8 cellular contexts compared by ENCODE assay signal in genomic region chr16:70703041-70703834, GRCh38. TPM values are rescaled to one million over a fixed set of nuclear protein-coding genes. Genes with fewer than 3 reads are reported as not detected.
DNase-seq lines count a peak whose midpoint lies in the region; ATAC-seq and TF ChIP-seq lines count a peak whose summit lies in the region.

No MANE protein-coding gene starts in this region.

- 41% methylated on average over 11 of the region's 16 CpGs for WGBS in mammary epithelial cell (ENCODE audit: low coverage, missing lambda C conversion rate)
- WGBS in mesodermal cell (ENCODE audit: insufficient coverage in 2 of 2), 2 experiments = 59 to 63% methylated on average over 13 to 16 of the region's 16 CpGs

- no peak for TF ChIP-seq POLR2A in breast epithelium (IDR thresholded peaks at IDR 0.05)

- H3K4me2 ChIP-seq in mammary epithelial cell (ENCODE audit: insufficient read depth, low read depth, low read length) = no peak overlapping the region

- H4K20me1 ChIP-seq in mammary epithelial cell (ENCODE audit: insufficient read depth, low read length) = no peaks in the 10 kb centered on the region

- no peaks in the 10 kb centered on the region for H3K36me3 ChIP-seq in breast epithelium
- H3K36me3 ChIP-seq in mammary epithelial cell (ENCODE audit: insufficient read depth, low read length) = no peaks in the 10 kb centered on the region
- H3K36me3 ChIP-seq in colonic mucosa = no peaks in the 10 kb centered on the region
- peaks cover 12% of the 10 kb centered on the region for H3K36me3 ChIP-seq in mesodermal cell (ENCODE audit: control insufficient read depth, insufficient read depth, low read length)

- in situ Hi-C loops in mammary epithelial cell (cut with MboI; ENCODE audit: low sequenced_read_pairs in 2 of 2) = no loop called here

- intact Hi-C loops in breast epithelium (cut with DNase I; ENCODE audit: low total_unique reads) = no loop called here
- intact Hi-C loops in mammary epithelial cell (cut with micrococcal nuclease) = no loop called here
- intact Hi-C loops in colonic mucosa (cut with DNase I) = no loop called here
- intact Hi-C loops in activated CD8-positive, alpha-beta T cell treated with anti-CD3 and anti-CD28 coated beads for 36 hours (cut with micrococcal nuclease) = no loop called here

- H3K4me1 ChIP-seq in breast epithelium (peaks cover 27 to 56% of the 10 kb centered on the region in 2 donors), mammary epithelial cell (ENCODE audit: insufficient read depth, low read length) (peaks cover 77% of the 10 kb centered on the region), colonic mucosa (no peaks in the 10 kb centered on the region), mesodermal cell (ENCODE audit: control insufficient read depth, insufficient read depth, low read length, poor library complexity, severe bottlenecking) (peaks cover 57% of the 10 kb centered on the region)

- TF ChIP-seq CTCF in breast epithelium (IDR thresholded peaks at IDR 0.05) = peak in 2 of 3 donors; percentile 41 to 44
- peak in 1 of 2 donors; percentile 37 for TF ChIP-seq CTCF in mammary epithelial cell (conservative IDR thresholded peaks at IDR 0.05 in 1 of 2, IDR thresholded peaks at IDR 0.05 in 1 of 2; ENCODE audit: extremely low read depth in 1 of 2, insufficient read depth in 1 of 2, low read depth in 1 of 2, low read length in 2 of 2)
- no peak for TF ChIP-seq CTCF in colonic mucosa (IDR thresholded peaks at IDR 0.05)
- TF ChIP-seq CTCF in activated CD8-positive, alpha-beta T cell treated with anti-CD3 and anti-CD28 coated beads for 36 hours (IDR thresholded peaks at IDR 0.05) = no peak

- dilution Hi-C loops in mammary epithelial cell (cut with HindIII; ENCODE audit: low sequenced_read_pairs) = no loop called here

- H3K36me3 Mint-ChIP-seq in activated CD8-positive, alpha-beta T cell treated with anti-CD3 and anti-CD28 coated beads for 36 hours (ENCODE audit: low read depth) = peaks cover 2% of the 10 kb centered on the region

- no peaks in the 10 kb centered on the region for H3K27me3 ChIP-seq in breast epithelium
- no peaks in the 10 kb centered on the region for H3K27me3 ChIP-seq in mammary epithelial cell (ENCODE audit: insufficient read depth, low read length)
- H3K27me3 ChIP-seq in colonic mucosa = no peaks in the 10 kb centered on the region

- ATAC-seq in activated CD8-positive, alpha-beta T cell treated with anti-CD3 and anti-CD28 coated beads for 36 hours = no peak
- ATAC-seq in HG02852 (IDR thresholded peaks at IDR 0.05; ENCODE audit: unreplicated experiment) = no peak

- H3K27me3 Mint-ChIP-seq in activated CD8-positive, alpha-beta T cell treated with anti-CD3 and anti-CD28 coated beads for 36 hours = no peaks in the 10 kb centered on the region

- no TSS peak for BruUV-seq in mammary epithelial cell (replicated peaks; lab: Mats Ljungman, UMichigan)

- POLR2A ChIA-PET in activated CD8-positive, alpha-beta T cell treated with anti-CD3 and anti-CD28 coated beads for 36 hours (lab: Charles Lee) = no interaction called here

- DNase-seq in breast epithelium (ENCODE audit: low spot score in 2 of 2) (no peak), mammary epithelial cell (no peak), colonic mucosa (no peak), putamen (ENCODE audit: low spot score) (no peak)
- no peak for DNase-seq in activated CD8-positive, alpha-beta T cell treated with anti-CD3 and anti-CD28 coated beads for 36 hours
- DNase-seq in stimulated activated CD4-positive, alpha-beta T cell treated with anti-CD3 and anti-CD28 coated beads, Interleukin-4, amount 100 ng/mL, for 1 hour = no peak

- no peaks in the 10 kb centered on the region for H3K9me3 ChIP-seq in breast epithelium
- no peaks in the 10 kb centered on the region for H3K9me3 ChIP-seq in mammary epithelial cell (replicated peaks; ENCODE audit: insufficient read depth, low read length)
- no peaks in the 10 kb centered on the region for H3K9me3 ChIP-seq in colonic mucosa
- H3K9me3 ChIP-seq in mesodermal cell (ENCODE audit: control insufficient read depth, low read length) = no peaks in the 10 kb centered on the region

- H3K4me3 Mint-ChIP-seq in activated CD8-positive, alpha-beta T cell treated with anti-CD3 and anti-CD28 coated beads for 36 hours = no peak overlapping the region

- no peak overlapping the region for H3K27ac Mint-ChIP-seq in activated CD8-positive, alpha-beta T cell treated with anti-CD3 and anti-CD28 coated beads for 36 hours

- no peaks in the 10 kb centered on the region for H3K9me3 Mint-ChIP-seq in activated CD8-positive, alpha-beta T cell treated with anti-CD3 and anti-CD28 coated beads for 36 hours

- H3K27ac ChIP-seq in breast epithelium (peak overlapping the region; percentile 96), mammary epithelial cell (ENCODE audit: insufficient read depth, low read depth, low read length) (no peak overlapping the region), colonic mucosa (peak overlapping the region; percentile 61), mesodermal cell (ENCODE audit: low read depth, low read length, severe bottlenecking) (peak overlapping the region; percentile 83)

- H3K9ac ChIP-seq in mammary epithelial cell (ENCODE audit: insufficient read depth, low read length) = no peak overlapping the region
- peak overlapping the region in 1 of 2 donors; percentile 46 for H3K9ac ChIP-seq in colonic mucosa (ENCODE audit: low read depth in 2 of 2, low read length in 2 of 2)

- H3K4me3 ChIP-seq in breast epithelium (no peak overlapping the region), mammary epithelial cell (replicated peaks in 1 of 3; ENCODE audit: insufficient read depth in 1 of 3, low read depth in 2 of 3, low read length in 3 of 3) (no peak overlapping the region), colonic mucosa (no peak overlapping the region), mesodermal cell (ENCODE audit: extremely low read depth, insufficient read depth, low read length, poor library complexity, severe bottlenecking) (no peak overlapping the region)

- CTCF ChIA-PET in mammary epithelial cell (lab: Charles Lee; ENCODE audit: low non-redundant PET) = interaction anchor here (1.1 kb wide), 1 partner anchor 35 kb away, joined by 4 read pairs; no protein-coding TSS in a partner anchor
- CTCF ChIA-PET in activated CD8-positive, alpha-beta T cell treated with anti-CD3 and anti-CD28 coated beads for 36 hours (lab: Charles Lee) = interaction anchor here (1.6 kb wide), 1 partner anchor 68 kb away, joined by 6 read pairs; no protein-coding TSS in a partner anchor

- no peaks in the 10 kb centered on the region for H3K79me2 ChIP-seq in mammary epithelial cell (ENCODE audit: insufficient read depth, low read length)

- peaks cover 3% of the 10 kb centered on the region for H3K4me1 Mint-ChIP-seq in activated CD8-positive, alpha-beta T cell treated with anti-CD3 and anti-CD28 coated beads for 36 hours (ENCODE audit: low read depth)

- H2AFZ ChIP-seq in mammary epithelial cell (ENCODE audit: low read depth, low read length) = no peak overlapping the region

RNA-seq across cellular contexts. Expression of gene MTSS2, which starts 17.4 kb away (rescaled TPM):
- total RNA-seq in breast epithelium (10 to 100 TPM in 2 of 3 donors, 1 to 10 TPM in 1; 9.4 to 28.8 (median 22.8) TPM), mammary epithelial cell (10 to 100 TPM; 25.8 to 42.9 TPM), colonic mucosa (10 to 100 TPM; 15.5 to 25.3 TPM)
- 46.7 TPM for polyA plus RNA-seq in mammary epithelial cell
- 28.8 TPM for polyA minus RNA-seq in mammary epithelial cell
- polyA plus RNA-seq in mesodermal cell (2013, experiment 1 of 2) = 57.6 TPM
- 44.7 TPM for polyA plus RNA-seq in mesodermal cell (2013, experiment 2 of 2)
- 1 to 10 TPM; 4.4 to 4.6 TPM for total RNA-seq in activated CD8-positive, alpha-beta T cell treated with anti-CD3 and anti-CD28 coated beads for 36 hours

RNA-seq across cellular contexts. Expression of gene IL34, which starts 56.9 kb away (rescaled TPM):
- total RNA-seq in breast epithelium (10 to 100 TPM in 1 of 3 donors, 1 to 10 TPM in 1, under 1 TPM in 1; 0.64 to 37.9 (median 7.5) TPM), mammary epithelial cell (10 to 100 TPM in 1 of 2 donors, under 1 TPM in 1; 0.49 to 42.7 TPM), colonic mucosa (1 to 10 TPM; 1.1 to 2.8 TPM)
- 0.84 TPM for polyA plus RNA-seq in mammary epithelial cell
- 2.3 TPM for polyA minus RNA-seq in mammary epithelial cell
- not detected for polyA plus RNA-seq in mesodermal cell (2013, experiment 1 of 2)
- not detected for polyA plus RNA-seq in mesodermal cell (2013, experiment 2 of 2)
- total RNA-seq in activated CD8-positive, alpha-beta T cell treated with anti-CD3 and anti-CD28 coated beads for 36 hours = not detected

Comparison
In these comparisons a context has a peak if more than half of its experiments do, and no peak if none do; other contexts are left out.
1. CTCF ChIP-seq: peak in breast epithelium (2 of 3); none in colonic mucosa (single experiment) and activated CD8-positive, alpha-beta T cell treated with anti-CD3 and anti-CD28 coated beads for 36 hours (single experiment).